In genomic region chr11:88357323-88358039, GRCh38 we compare ENCODE assay signal across 9 cellular contexts. TPM values are rescaled to one million over a fixed set of nuclear protein-coding genes. Genes with fewer than 3 reads are reported as not detected.
DNase-seq lines count a peak whose midpoint lies in the region; ATAC-seq and TF ChIP-seq lines count a peak whose summit lies in the region.
"Had no signal": no experiment of that assay in that cellular context is flagged by ENCODE, and none has a peak within 500 bp of the region (broad histone marks: within the 10 kb centered on the region; RNA-seq: fewer than 3 reads in every experiment).

No MANE protein-coding gene starts in this region.

- H3K14ac ChIP-seq in neuronal stem cell (ENCODE audit: low read length) = no peak overlapping the region

- H3K23ac ChIP-seq in neuronal stem cell (ENCODE audit: low read depth, low read length, poor library complexity) = no peak overlapping the region

- TF ChIP-seq EP300 in tibial nerve (IDR thresholded peaks at IDR 0.05) = no peak

- H3K4me3 ChIP-seq in right atrium auricular region (no peak overlapping the region), Panc1 (ENCODE audit: low read depth in 2 of 2, low read length in 2 of 2) (no peak overlapping the region), neuronal stem cell (ENCODE audit: low read length in 2 of 2) (no peak overlapping the region), OCI-LY7 (ENCODE audit: low read depth, low read length, poor library complexity, severe bottlenecking) (no peak overlapping the region), tibial nerve (no peak overlapping the region)
- H3K4me3 ChIP-seq: cardiac muscle cell had no signal

- H3K4me2 ChIP-seq in neuronal stem cell (ENCODE audit: insufficient read depth, low read length, poor library complexity, severe bottlenecking) (no peak overlapping the region), OCI-LY7 (ENCODE audit: low read length) (no peak overlapping the region)

- H2AK5ac ChIP-seq in neuronal stem cell (ENCODE audit: low read depth, low read length) = no peak overlapping the region

- H3K4ac ChIP-seq in neuronal stem cell (ENCODE audit: low read length) = no peak overlapping the region

- H2BK15ac ChIP-seq in neuronal stem cell (ENCODE audit: low read length) = no peak overlapping the region

- no peak for TF ChIP-seq POLR2A in tibial nerve (IDR thresholded peaks at IDR 0.05)

- BruUV-seq in Panc1 (replicated peaks; lab: Mats Ljungman, UMichigan) (no TSS peak), OCI-LY7 (replicated peaks; lab: Mats Ljungman, UMichigan) (no TSS peak)

- no peaks in the 10 kb centered on the region for H3K79me1 ChIP-seq in neuronal stem cell (ENCODE audit: low read depth, low read length)

- H4K8ac ChIP-seq in neuronal stem cell (ENCODE audit: low read depth, low read length) = no peak overlapping the region

- H3K27ac ChIP-seq in right atrium auricular region (no peak overlapping the region), Panc1 (ENCODE audit: low read length) (0 out of 2 replicates have a peak overlapping the region, but pooled peaks have one; percentile 6), neuronal stem cell (replicated peaks; ENCODE audit: low read length) (no peak overlapping the region), OCI-LY7 (ENCODE audit: low read depth, low read length, poor library complexity, severe bottlenecking) (no peak overlapping the region), tibial nerve (peak overlapping the region in 2 of 4 donors; percentile 16 to 52)
- H3K27ac ChIP-seq: cardiac muscle cell had no signal

- H3K9me3 ChIP-seq in right atrium auricular region = no peaks in the 10 kb centered on the region
- H3K9me3 ChIP-seq in Panc1 (ENCODE audit: control insufficient read depth, insufficient read depth, low read depth, low read length) = no peaks in the 10 kb centered on the region
- no peaks in the 10 kb centered on the region for H3K9me3 ChIP-seq in neuronal stem cell (replicated peaks in 1 of 2; ENCODE audit: control insufficient read depth in 2 of 2, insufficient read depth in 1 of 2, low read depth in 1 of 2, low read length in 2 of 2)
- H3K9me3 ChIP-seq in OCI-LY7 (ENCODE audit: low read length) = no peaks in the 10 kb centered on the region
- H3K9me3 ChIP-seq in tibial nerve = no peaks in the 10 kb centered on the region

- H3K18ac ChIP-seq in neuronal stem cell (ENCODE audit: low read length) = no peak overlapping the region

- H3K27me3 ChIP-seq in right atrium auricular region = no peaks in the 10 kb centered on the region
- no peaks in the 10 kb centered on the region for H3K27me3 ChIP-seq in Panc1 (ENCODE audit: control insufficient read depth, insufficient read depth, low read length)
- no peaks in the 10 kb centered on the region for H3K27me3 ChIP-seq in neuronal stem cell (ENCODE audit: control insufficient read depth in 3 of 3, insufficient read depth in 3 of 3, low read depth in 1 of 3, low read length in 3 of 3)
- no peaks in the 10 kb centered on the region for H3K27me3 ChIP-seq in tibial nerve
- H3K27me3 ChIP-seq: cardiac muscle cell had no signal

- no peaks in the 10 kb centered on the region for H3K79me2 ChIP-seq in OCI-LY7 (ENCODE audit: insufficient read depth, low read depth, low read length)

- no peaks in the 10 kb centered on the region for H3K9me2 ChIP-seq in OCI-LY7 (ENCODE audit: insufficient read depth, low read length)

- in situ Hi-C loops in Panc1 (cut with HindIII; ENCODE audit: low pct_unique_long_range_greater_than_20kb, low sequenced_read_pairs) = no loop called here

- H3K4me1 ChIP-seq in right atrium auricular region (no peaks in the 10 kb centered on the region), Panc1 (ENCODE audit: control insufficient read depth, insufficient read depth, low read length) (no peaks in the 10 kb centered on the region; the same call in 1 of the 2 replicates), neuronal stem cell (ENCODE audit: control insufficient read depth in 2 of 2, insufficient read depth in 1 of 2, low read depth in 1 of 2, low read length in 2 of 2) (no peaks in the 10 kb centered on the region), OCI-LY7 (ENCODE audit: insufficient read depth, low read length, poor library complexity, severe bottlenecking) (no peaks in the 10 kb centered on the region), tibial nerve (peaks cover 0 to 20% (median 3%) of the 10 kb centered on the region in 4 donors)

- H4K20me1 ChIP-seq in OCI-LY7 (ENCODE audit: insufficient read depth, low read length) = no peaks in the 10 kb centered on the region

- TF ChIP-seq CTCF in right atrium auricular region (IDR thresholded peaks at IDR 0.05) (no peak), Panc1 (IDR thresholded peaks at IDR 0.05) (no peak), OCI-LY7 (conservative IDR thresholded peaks at IDR 0.05; ENCODE audit: low read length) (no peak), tibial nerve (IDR thresholded peaks at IDR 0.05) (no peak)

- intact Hi-C loops in Right ventricle myocardium superior (cut with DNase I) (no loop called here), Panc1 (cut with micrococcal nuclease; ENCODE audit: unreplicated experiment) (no loop called here), OCI-LY7 (cut with micrococcal nuclease; ENCODE audit: unreplicated experiment) (no loop called here)

- no CpG with 5 or more reads among the region's 3 CpGs for WGBS in neuronal stem cell (ENCODE audit: extremely low coverage in 2 of 2, insufficient read length in 2 of 2, insufficient replicate concordance in 1 of 2), 2 donors
- WGBS in tibial nerve, 2 donors = 51 to 58% methylated on average over 3 of the region's 3 CpGs

- ATAC-seq in Right ventricle myocardium superior (ENCODE audit: poor library complexity) (peak; percentile 61), HG02763 (IDR thresholded peaks at IDR 0.05; ENCODE audit: unreplicated experiment) (peak; percentile 42), Panc1 (peak; percentile 79)

- no peak overlapping the region for H2BK12ac ChIP-seq in neuronal stem cell (ENCODE audit: low read length)

- POLR2A ChIA-PET in Panc1 (lab: Charles Lee) = interaction anchor here (0.6 kb wide), 1 partner anchor 759 kb away, joined by 8 read pairs; no protein-coding TSS in a partner anchor
- POLR2A ChIA-PET in OCI-LY7 (lab: Charles Lee) = interaction anchor here (0.6 kb wide), 2 partner anchors 28 to 1317 kb away, joined by 3 to 4 read pairs; no protein-coding TSS in a partner anchor

- H2AFZ ChIP-seq in neuronal stem cell (ENCODE audit: low read length) = no peak overlapping the region
- H2AFZ ChIP-seq in OCI-LY7 (ENCODE audit: low read length) = no peak overlapping the region

- H2BK5ac ChIP-seq in neuronal stem cell (ENCODE audit: low read length) = no peak overlapping the region

- no peak overlapping the region for H3K9ac ChIP-seq in neuronal stem cell (ENCODE audit: low read depth, low read length, poor library complexity)

- CTCF ChIA-PET in Panc1 (lab: Charles Lee) = no interaction called here
- CTCF ChIA-PET in OCI-LY7 (lab: Charles Lee; ENCODE audit: unreplicated experiment) = no interaction called here

- DNase-seq in Right ventricle myocardium superior (no peak), right atrium auricular region (ENCODE audit: low spot score) (no peak), Panc1 (ENCODE audit: low read depth, low spot score) (no peak), kidney glomerular epithelial cell (lab: John Stamatoyannopoulos, UW) (peak; percentile 53), neuronal stem cell (ENCODE audit: low spot score) (no peak), OCI-LY7 (ENCODE audit: low spot score) (no peak), tibial nerve (ENCODE audit: low spot score in 2 of 2) (no peak)

- no peaks in the 10 kb centered on the region for H3K36me3 ChIP-seq in right atrium auricular region
- no peaks in the 10 kb centered on the region for H3K36me3 ChIP-seq in Panc1 (ENCODE audit: control insufficient read depth, insufficient read depth, low read length)
- no peaks in the 10 kb centered on the region for H3K36me3 ChIP-seq in neuronal stem cell (replicated peaks in 1 of 2; ENCODE audit: control insufficient read depth in 2 of 2, insufficient read depth in 2 of 2, low read length in 2 of 2)
- H3K36me3 ChIP-seq in OCI-LY7 (ENCODE audit: insufficient read depth, low read length) = no peaks in the 10 kb centered on the region
- H3K36me3 ChIP-seq in tibial nerve = no peaks in the 10 kb centered on the region
- H3K36me3 ChIP-seq: cardiac muscle cell had no signal

- H4K91ac ChIP-seq in neuronal stem cell (ENCODE audit: low read depth, low read length, poor library complexity) = no peak overlapping the region

- no peak overlapping the region for H2BK120ac ChIP-seq in neuronal stem cell (ENCODE audit: low read depth, low read length)

RNA-seq across cellular contexts. Expression of gene CTSC, which starts 19.9 kb away (rescaled TPM):
- total RNA-seq in Right ventricle myocardium superior (21.9 TPM), right atrium auricular region (10 to 100 TPM; 15.5 to 33.6 TPM), Panc1 (2021; ENCODE audit: unreplicated experiment) (80.2 TPM), OCI-LY7 (2022) (84.1 and 90.3 TPM in 2 replicates), tibial nerve (10 to 100 TPM; 41.2 to 84.6 (median 46.0) TPM)
- polyA plus RNA-seq in Panc1 (2012; ENCODE audit: insufficient read length) = 57.2 TPM
- polyA plus RNA-seq in neuronal stem cell (2013, experiment 1 of 2) = 63.6 TPM
- 61.4 TPM for polyA plus RNA-seq in neuronal stem cell (2013, experiment 2 of 2)
- 60.5 and 78.2 TPM in 2 replicates for total RNA-seq in OCI-LY7 (2014; rRNA removed; shearing (Covaris generic))
